ENCODE assay signal across 1 cellular context in genomic region chr3:53196575-53197407, GRCh38.
TF ChIP-seq lines count a peak whose summit lies in the region.

No MANE protein-coding gene starts in this region.

TF ChIP-seq in H1, 55 proteins besides CTCF, POLR2A, EP300 and RAD21:
- TF ChIP-seq YY1 (IDR thresholded peaks at IDR 0.05; ENCODE audit: low read depth, low read length) (no peak), E2F6 (IDR thresholded peaks at IDR 0.05) (peak; percentile 44; the same call in 1 of the 2 replicates), TBP (IDR thresholded peaks at IDR 0.05; ENCODE audit: low read depth, low read length) (peak; percentile 55; the same call in 1 of the 2 replicates), RBBP5 (IDR thresholded peaks at IDR 0.05; ENCODE audit: borderline replicate concordance, low read depth, low read length) (no peak), RXRA (IDR thresholded peaks at IDR 0.05; ENCODE audit: insufficient read depth, low read depth, low read length) (no peak), SP4 (IDR thresholded peaks at IDR 0.05; ENCODE audit: low read length) (no peak), TAF1 (IDR thresholded peaks at IDR 0.05; ENCODE audit: low read depth, low read length) (peak; percentile 57), MAX (IDR thresholded peaks at IDR 0.05) (peak; percentile 82), CHD2 (IDR thresholded peaks at IDR 0.05; ENCODE audit: low read length) (peak; percentile 88), BRCA1 (IDR thresholded peaks at IDR 0.05; ENCODE audit: low read depth, low read length) (peak; percentile 74; the same call in 1 of the 2 replicates)
TF ChIP-seq in H1: peak in this region for 6.
